Comparison of ENCODE assay signal across 1 cellular context in the genomic region with DNA sequence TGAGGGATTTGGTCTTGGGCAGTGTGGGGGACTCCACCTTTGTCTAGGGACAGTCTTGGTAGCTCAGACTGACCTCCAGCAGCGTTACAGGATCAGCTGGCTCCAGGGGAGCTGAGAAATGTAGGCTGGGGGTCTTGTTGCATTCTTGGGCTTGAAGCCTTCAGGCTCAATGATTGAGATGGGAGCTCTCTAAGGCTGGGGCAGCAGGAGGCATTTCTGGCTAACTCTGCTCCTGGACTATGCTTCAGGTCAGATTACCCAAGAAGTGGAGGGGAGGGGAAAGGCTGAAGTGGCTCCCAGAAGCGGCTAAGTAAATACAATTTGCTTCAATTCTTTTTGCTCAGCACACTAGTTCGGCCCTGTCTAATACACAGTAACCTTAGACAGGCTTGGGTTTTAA.
TF ChIP-seq lines count a peak whose summit lies in the region.

No MANE protein-coding gene starts in this region.

TF ChIP-seq in HEK293, 187 proteins besides CTCF, POLR2A, EP300 and RAD21:
- TF ChIP-seq OSR2 (tag by site-specific recombination; IDR thresholded peaks at IDR 0.05), result peak; percentile 29; the same call in 1 of the 2 replicates
- no peak for TF ChIP-seq ZNF416 (tag by site-specific recombination; IDR thresholded peaks at IDR 0.05)
- no peak for TF ChIP-seq ZNF639 (tag by site-specific recombination; IDR thresholded peaks at IDR 0.05)
- TF ChIP-seq ZNF623 (tag by site-specific recombination; IDR thresholded peaks at IDR 0.05), result no peak
- TF ChIP-seq, protein P1, sequence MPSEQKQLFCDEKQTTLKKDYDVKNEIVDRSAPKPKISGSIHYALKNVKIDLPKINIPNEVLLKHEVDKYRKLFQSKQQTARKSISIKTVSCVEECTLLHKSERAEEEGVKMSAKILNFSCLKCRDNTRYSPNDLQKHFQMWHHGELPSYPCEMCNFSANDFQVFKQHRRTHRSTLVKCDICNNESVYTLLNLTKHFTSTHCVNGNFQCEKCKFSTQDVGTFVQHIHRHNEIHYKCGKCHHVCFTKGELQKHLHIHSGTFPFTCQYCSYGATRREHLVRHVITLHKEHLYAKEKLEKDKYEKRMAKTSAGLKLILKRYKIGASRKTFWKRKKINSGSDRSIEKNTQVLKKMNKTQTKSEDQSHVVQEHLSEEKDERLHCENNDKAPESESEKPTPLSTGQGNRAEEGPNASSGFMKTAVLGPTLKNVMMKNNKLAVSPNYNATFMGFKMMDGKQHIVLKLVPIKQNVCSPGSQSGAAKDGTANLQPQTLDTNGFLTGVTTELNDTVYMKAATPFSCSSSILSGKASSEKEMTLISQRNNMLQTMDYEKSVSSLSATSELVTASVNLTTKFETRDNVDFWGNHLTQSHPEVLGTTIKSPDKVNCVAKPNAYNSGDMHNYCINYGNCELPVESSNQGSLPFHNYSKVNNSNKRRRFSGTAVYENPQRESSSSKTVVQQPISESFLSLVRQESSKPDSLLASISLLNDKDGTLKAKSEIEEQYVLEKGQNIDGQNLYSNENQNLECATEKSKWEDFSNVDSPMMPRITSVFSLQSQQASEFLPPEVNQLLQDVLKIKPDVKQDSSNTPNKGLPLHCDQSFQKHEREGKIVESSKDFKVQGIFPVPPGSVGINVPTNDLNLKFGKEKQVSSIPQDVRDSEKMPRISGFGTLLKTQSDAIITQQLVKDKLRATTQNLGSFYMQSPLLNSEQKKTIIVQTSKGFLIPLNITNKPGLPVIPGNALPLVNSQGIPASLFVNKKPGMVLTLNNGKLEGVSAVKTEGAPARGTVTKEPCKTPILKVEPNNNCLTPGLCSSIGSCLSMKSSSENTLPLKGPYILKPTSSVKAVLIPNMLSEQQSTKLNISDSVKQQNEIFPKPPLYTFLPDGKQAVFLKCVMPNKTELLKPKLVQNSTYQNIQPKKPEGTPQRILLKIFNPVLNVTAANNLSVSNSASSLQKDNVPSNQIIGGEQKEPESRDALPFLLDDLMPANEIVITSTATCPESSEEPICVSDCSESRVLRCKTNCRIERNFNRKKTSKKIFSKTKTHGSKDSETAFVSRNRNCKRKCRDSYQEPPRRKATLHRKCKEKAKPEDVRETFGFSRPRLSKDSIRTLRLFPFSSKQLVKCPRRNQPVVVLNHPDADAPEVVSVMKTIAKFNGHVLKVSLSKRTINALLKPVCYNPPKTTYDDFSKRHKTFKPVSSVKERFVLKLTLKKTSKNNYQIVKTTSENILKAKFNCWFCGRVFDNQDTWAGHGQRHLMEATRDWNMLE (tag by site-specific recombination; conservative IDR thresholded peaks at IDR 0.05; ENCODE audit: low read depth), result no peak
- no peak for TF ChIP-seq EGR2 (tag by site-specific recombination; IDR thresholded peaks at IDR 0.05; ENCODE audit: low read depth)
- peak; percentile 99 for TF ChIP-seq GLIS1 (tag by site-specific recombination; IDR thresholded peaks at IDR 0.05)
- TF ChIP-seq, protein P2, sequence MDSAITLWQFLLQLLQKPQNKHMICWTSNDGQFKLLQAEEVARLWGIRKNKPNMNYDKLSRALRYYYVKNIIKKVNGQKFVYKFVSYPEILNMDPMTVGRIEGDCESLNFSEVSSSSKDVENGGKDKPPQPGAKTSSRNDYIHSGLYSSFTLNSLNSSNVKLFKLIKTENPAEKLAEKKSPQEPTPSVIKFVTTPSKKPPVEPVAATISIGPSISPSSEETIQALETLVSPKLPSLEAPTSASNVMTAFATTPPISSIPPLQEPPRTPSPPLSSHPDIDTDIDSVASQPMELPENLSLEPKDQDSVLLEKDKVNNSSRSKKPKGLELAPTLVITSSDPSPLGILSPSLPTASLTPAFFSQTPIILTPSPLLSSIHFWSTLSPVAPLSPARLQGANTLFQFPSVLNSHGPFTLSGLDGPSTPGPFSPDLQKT (IDR thresholded peaks at IDR 0.05; ENCODE audit: borderline replicate concordance, low read depth, low read length), result no peak
- no peak for TF ChIP-seq ZSCAN16 (tag by site-specific recombination; IDR thresholded peaks at IDR 0.05)
- TF ChIP-seq, protein P3, sequence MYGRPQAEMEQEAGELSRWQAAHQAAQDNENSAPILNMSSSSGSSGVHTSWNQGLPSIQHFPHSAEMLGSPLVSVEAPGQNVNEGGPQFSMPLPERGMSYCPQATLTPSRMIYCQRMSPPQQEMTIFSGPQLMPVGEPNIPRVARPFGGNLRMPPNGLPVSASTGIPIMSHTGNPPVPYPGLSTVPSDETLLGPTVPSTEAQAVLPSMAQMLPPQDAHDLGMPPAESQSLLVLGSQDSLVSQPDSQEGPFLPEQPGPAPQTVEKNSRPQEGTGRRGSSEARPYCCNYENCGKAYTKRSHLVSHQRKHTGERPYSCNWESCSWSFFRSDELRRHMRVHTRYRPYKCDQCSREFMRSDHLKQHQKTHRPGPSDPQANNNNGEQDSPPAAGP (tag by site-specific recombination; IDR thresholded peaks at IDR 0.05), result no peak
- TF ChIP-seq ZNF114 (tag by site-specific recombination; IDR thresholded peaks at IDR 0.05), result no peak
- no peak for TF ChIP-seq ZBTB7A (tag by site-specific recombination; IDR thresholded peaks at IDR 0.05; ENCODE audit: low read depth)
- TF ChIP-seq ZNF561 (tag by site-specific recombination; IDR thresholded peaks at IDR 0.05; ENCODE audit: borderline replicate concordance), result peak; percentile 36
